ENCODE assay signal across 16 cellular contexts in genomic region chr10:125850766-125851731, GRCh38.
"Had no signal": no experiment of that assay in that cellular context is flagged by ENCODE, and none has a peak within 500 bp of the region (broad histone marks: within the 10 kb centered on the region; RNA-seq: fewer than 3 reads in every experiment).

No MANE protein-coding gene starts in this region.

- H3K9me3 ChIP-seq: breast epithelium, gastroesophageal sphincter, psoas muscle, transverse colon had no signal

- DNase-seq: activated CD4-positive, alpha-beta memory T cell treated with anti-CD3 and anti-CD28 coated beads, Interleukin-2, amount 10 ng/mL, durations not matched to agents 7 days and 5 days; activated effector memory CD4-positive, alpha-beta T cell treated with anti-CD3 and anti-CD28 coated beads, Interleukin-2, amount 50 U/mL, for 16 hours; activated naive CD8-positive, alpha-beta T cell treated with anti-CD3 and anti-CD28 coated beads, Interleukin-2, amount 10 ng/mL, durations not matched to agents 7 days and 5 days; activated T-cell treated with anti-CD3 and anti-CD28 coated beads, Interleukin-2, amount 50 U/mL, for 4 hours; anterior cingulate cortex; psoas muscle; stimulated activated CD4-positive, alpha-beta T cell treated with anti-CD3 and anti-CD28 coated beads, Interleukin-2, amount 100 ng/mL, for 48 hours; stimulated activated naive B cell treated with anti-CD40 and anti-IgM and Interleukin-4, amounts not matched to agents 10 μg/mL and 1 μg/mL and 100 μg/mL, for 72 hours; transverse colon; WERI-Rb-1 had no signal

- H3K4me1 ChIP-seq: breast epithelium, gastroesophageal sphincter, psoas muscle, transverse colon had no signal

- H3K27me3 Mint-ChIP-seq: activated CD4-positive, alpha-beta memory T cell treated with anti-CD3 and anti-CD28 coated beads, Interleukin-2, amount 10 ng/mL, durations not matched to agents 7 days and 5 days; activated naive CD8-positive, alpha-beta T cell treated with anti-CD3 and anti-CD28 coated beads, Interleukin-2, amount 10 ng/mL, durations not matched to agents 7 days and 5 days; memory B cell; stimulated activated naive B cell treated with anti-CD40 and anti-IgM and Interleukin-4, amounts not matched to agents 10 μg/mL and 1 μg/mL and 100 μg/mL, for 72 hours had no signal

- H3K4me3 ChIP-seq: breast epithelium, gastroesophageal sphincter, psoas muscle, transverse colon had no signal

- H3K9me3 Mint-ChIP-seq: activated CD4-positive, alpha-beta memory T cell treated with anti-CD3 and anti-CD28 coated beads, Interleukin-2, amount 10 ng/mL, durations not matched to agents 7 days and 5 days; activated naive CD8-positive, alpha-beta T cell treated with anti-CD3 and anti-CD28 coated beads, Interleukin-2, amount 10 ng/mL, durations not matched to agents 7 days and 5 days; activated T-cell treated with anti-CD3 and anti-CD28 coated beads, Interleukin-2, amount 50 U/mL, for 4 hours; memory B cell; nephron; stimulated activated naive B cell treated with anti-CD40 and anti-IgM and Interleukin-4, amounts not matched to agents 10 μg/mL and 1 μg/mL and 100 μg/mL, for 72 hours; T-helper 1 cell treated with Interleukin-12 subunit alpha and Interleukin-12 subunit beta and Interleukin-4 antibody, amounts not matched to agents 30 μg/mL and 1 μg/mL, for 36 hours had no signal

- H3K27ac ChIP-seq: breast epithelium, epithelial cell of prostate, gastroesophageal sphincter, psoas muscle, transverse colon, WERI-Rb-1 had no signal

- H3K4me1 Mint-ChIP-seq: activated CD4-positive, alpha-beta memory T cell treated with anti-CD3 and anti-CD28 coated beads, Interleukin-2, amount 10 ng/mL, durations not matched to agents 7 days and 5 days; activated naive CD8-positive, alpha-beta T cell treated with anti-CD3 and anti-CD28 coated beads, Interleukin-2, amount 10 ng/mL, durations not matched to agents 7 days and 5 days; memory B cell; nephron; stimulated activated naive B cell treated with anti-CD40 and anti-IgM and Interleukin-4, amounts not matched to agents 10 μg/mL and 1 μg/mL and 100 μg/mL, for 72 hours had no signal

- H3K4me3 Mint-ChIP-seq: activated CD4-positive, alpha-beta memory T cell treated with anti-CD3 and anti-CD28 coated beads, Interleukin-2, amount 10 ng/mL, durations not matched to agents 7 days and 5 days; activated naive CD8-positive, alpha-beta T cell treated with anti-CD3 and anti-CD28 coated beads, Interleukin-2, amount 10 ng/mL, durations not matched to agents 7 days and 5 days; activated T-cell treated with anti-CD3 and anti-CD28 coated beads, Interleukin-2, amount 50 U/mL, for 4 hours; memory B cell; nephron; stimulated activated naive B cell treated with anti-CD40 and anti-IgM and Interleukin-4, amounts not matched to agents 10 μg/mL and 1 μg/mL and 100 μg/mL, for 72 hours; T-helper 1 cell treated with Interleukin-12 subunit alpha and Interleukin-12 subunit beta and Interleukin-4 antibody, amounts not matched to agents 30 μg/mL and 1 μg/mL, for 36 hours had no signal

- H3K27ac Mint-ChIP-seq: activated CD4-positive, alpha-beta memory T cell treated with anti-CD3 and anti-CD28 coated beads, Interleukin-2, amount 10 ng/mL, durations not matched to agents 7 days and 5 days; activated naive CD8-positive, alpha-beta T cell treated with anti-CD3 and anti-CD28 coated beads, Interleukin-2, amount 10 ng/mL, durations not matched to agents 7 days and 5 days; memory B cell; nephron; stimulated activated naive B cell treated with anti-CD40 and anti-IgM and Interleukin-4, amounts not matched to agents 10 μg/mL and 1 μg/mL and 100 μg/mL, for 72 hours; T-helper 1 cell treated with Interleukin-12 subunit alpha and Interleukin-12 subunit beta and Interleukin-4 antibody, amounts not matched to agents 30 μg/mL and 1 μg/mL, for 36 hours had no signal

- H3K36me3 ChIP-seq: breast epithelium had no signal

- ATAC-seq: activated T-cell treated with anti-CD3 and anti-CD28 coated beads, Interleukin-2, amount 50 U/mL, for 4 hours; gastroesophageal sphincter; stimulated activated naive B cell treated with anti-CD40 and anti-IgM and Interleukin-4, amounts not matched to agents 10 μg/mL and 1 μg/mL and 100 μg/mL, for 72 hours had no signal

- H3K27me3 ChIP-seq: breast epithelium, gastroesophageal sphincter, transverse colon had no signal
